In the genomic region with DNA sequence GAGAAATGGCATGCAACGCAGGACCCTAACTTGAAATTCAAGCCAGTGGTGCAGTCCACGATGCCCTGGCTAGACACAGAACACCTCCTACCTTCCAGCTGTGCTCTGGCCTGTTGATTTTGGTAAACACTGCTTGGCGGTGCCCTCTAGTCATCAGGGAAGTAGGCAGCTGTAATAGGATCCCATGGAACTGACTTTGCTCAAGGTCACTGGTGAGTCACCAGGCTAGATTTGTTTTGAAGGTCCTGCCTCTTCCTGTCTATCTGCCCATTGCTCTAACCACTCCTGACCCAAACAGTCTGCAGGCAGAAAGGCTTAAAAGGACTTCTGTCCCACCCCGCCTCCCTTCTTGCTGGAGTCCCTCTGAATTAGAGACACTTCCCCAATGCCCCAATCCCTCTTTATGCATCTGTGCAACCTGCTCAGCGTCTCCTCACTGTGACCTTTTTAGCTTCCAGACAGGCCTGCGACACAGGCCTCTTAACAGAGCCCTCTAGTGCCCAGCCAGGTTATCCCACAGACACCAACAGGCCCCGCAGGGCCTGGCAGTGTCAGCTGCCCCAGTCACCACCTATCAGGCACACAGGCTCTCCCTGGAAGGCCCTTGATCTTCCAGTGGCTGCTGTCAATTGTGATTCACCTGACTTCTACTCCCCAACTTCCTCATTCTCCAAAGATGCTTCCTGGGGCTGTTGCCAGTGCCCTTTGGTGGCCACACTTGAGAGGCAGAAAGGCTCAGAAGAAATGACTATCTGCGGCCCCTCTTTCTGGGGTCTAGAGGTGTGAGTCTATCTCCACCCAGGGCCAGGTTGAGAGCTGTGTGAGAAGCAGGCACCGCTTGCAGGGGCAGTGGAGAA, we compare ENCODE assay signal across 1 cellular context.
TF ChIP-seq lines count a peak whose summit lies in the region.

No MANE protein-coding gene starts in this region.

TF ChIP-seq in HepG2, 621 proteins besides CTCF, POLR2A, EP300 and RAD21 (continued from another document and continues in another):
- TF ChIP-seq YY1 (IDR thresholded peaks at IDR 0.05; ENCODE audit: insufficient read depth, insufficient replicate concordance, low read depth, low read length) (no peak), SIN3B (IDR thresholded peaks at IDR 0.05; ENCODE audit: low read length) (no peak; the same call in 1 of the 2 replicates), ZNF614 (CRISPR knock-in tag; IDR thresholded peaks at IDR 0.05; ENCODE audit: borderline replicate concordance) (peak; percentile 85; the same call in 1 of the 2 replicates), ZNF75D (CRISPR knock-in tag; IDR thresholded peaks at IDR 0.05; ENCODE audit: borderline replicate concordance) (no peak), ZNF468 (CRISPR knock-in tag; IDR thresholded peaks at IDR 0.05) (no peak), ZNF619 (CRISPR knock-in tag; IDR thresholded peaks at IDR 0.05) (no peak), ZNF224 (CRISPR knock-in tag; IDR thresholded peaks at IDR 0.05) (peak; percentile 50; the same call in 1 of the 2 replicates), ETV6 (CRISPR knock-in tag; conservative IDR thresholded peaks at IDR 0.05) (0 out of 2 replicates have a peak, but pooled peaks have one; percentile 13), STAT5B (CRISPR knock-in tag; IDR thresholded peaks at IDR 0.05) (0 out of 2 replicates have a peak, but pooled peaks have one; percentile 16), ZNF20 (CRISPR knock-in tag; IDR thresholded peaks at IDR 0.05) (no peak), TEAD2 (CRISPR knock-in tag; IDR thresholded peaks at IDR 0.05) (no peak), ZNF567 (CRISPR knock-in tag; IDR thresholded peaks at IDR 0.05; ENCODE audit: borderline replicate concordance) (0 out of 2 replicates have a peak, but pooled peaks have one; percentile 17), ZNF34 (CRISPR knock-in tag; IDR thresholded peaks at IDR 0.05; ENCODE audit: borderline replicate concordance) (no peak), EEA1 (CRISPR knock-in tag; IDR thresholded peaks at IDR 0.05; ENCODE audit: borderline replicate concordance) (no peak), HMGA1 (CRISPR knock-in tag; conservative IDR thresholded peaks at IDR 0.05) (no peak), NFATC3 (CRISPR knock-in tag; IDR thresholded peaks at IDR 0.05) (no peak), NFKB2 (CRISPR knock-in tag; IDR thresholded peaks at IDR 0.05; ENCODE audit: borderline replicate concordance) (no peak), NFE2 (CRISPR knock-in tag; IDR thresholded peaks at IDR 0.05) (no peak), ZSCAN9 (CRISPR knock-in tag; IDR thresholded peaks at IDR 0.05; ENCODE audit: borderline replicate concordance) (peak; percentile 97), TAF1 (CRISPR knock-in tag; IDR thresholded peaks at IDR 0.05) (0 out of 2 replicates have a peak, but pooled peaks have one; percentile 6), CBX5 (CRISPR knock-in tag; IDR thresholded peaks at IDR 0.05; ENCODE audit: borderline replicate concordance) (peak; percentile 91; the same call in 1 of the 2 replicates), HDAC6 (IDR thresholded peaks at IDR 0.05; ENCODE audit: low read depth, low read length) (no peak), FOXK2 (IDR thresholded peaks at IDR 0.05) (peak; percentile 97), ZNF143 (CRISPR knock-in tag; IDR thresholded peaks at IDR 0.05) (peak; percentile 56; the same call in 1 of the 2 replicates), NONO (IDR thresholded peaks at IDR 0.05) (no peak), NONO (CRISPR knock-in tag; conservative IDR thresholded peaks at IDR 0.05) (peak; percentile 87; the same call in 1 of the 2 replicates), SCMH1 (CRISPR knock-in tag; IDR thresholded peaks at IDR 0.05; ENCODE audit: borderline replicate concordance) (no peak), KDM6A (CRISPR knock-in tag; IDR thresholded peaks at IDR 0.05; ENCODE audit: low read depth) (peak; percentile 79), TCF7L2 (IDR thresholded peaks at IDR 0.05; ENCODE audit: low read depth, low read length) (no peak), ZNF260 (CRISPR knock-in tag; IDR thresholded peaks at IDR 0.05; ENCODE audit: borderline replicate concordance, low read depth) (no peak), ZNF350 (CRISPR knock-in tag; IDR thresholded peaks at IDR 0.05; ENCODE audit: borderline replicate concordance, low read depth) (peak; percentile 79; the same call in 1 of the 2 replicates), REXO4 (CRISPR knock-in tag; IDR thresholded peaks at IDR 0.05; ENCODE audit: borderline replicate concordance) (no peak), RARG (CRISPR knock-in tag; IDR thresholded peaks at IDR 0.05; ENCODE audit: low read depth) (no peak), MBNL3 (CRISPR knock-in tag; conservative IDR thresholded peaks at IDR 0.05) (no peak), FOSL2 (CRISPR knock-in tag; IDR thresholded peaks at IDR 0.05) (peak; percentile 99)
- TF ChIP-seq, protein P1, sequence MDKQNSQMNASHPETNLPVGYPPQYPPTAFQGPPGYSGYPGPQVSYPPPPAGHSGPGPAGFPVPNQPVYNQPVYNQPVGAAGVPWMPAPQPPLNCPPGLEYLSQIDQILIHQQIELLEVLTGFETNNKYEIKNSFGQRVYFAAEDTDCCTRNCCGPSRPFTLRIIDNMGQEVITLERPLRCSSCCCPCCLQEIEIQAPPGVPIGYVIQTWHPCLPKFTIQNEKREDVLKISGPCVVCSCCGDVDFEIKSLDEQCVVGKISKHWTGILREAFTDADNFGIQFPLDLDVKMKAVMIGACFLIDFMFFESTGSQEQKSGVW (CRISPR knock-in tag; IDR thresholded peaks at IDR 0.05; ENCODE audit: borderline replicate concordance), result no peak
- TF ChIP-seq, protein P2, sequence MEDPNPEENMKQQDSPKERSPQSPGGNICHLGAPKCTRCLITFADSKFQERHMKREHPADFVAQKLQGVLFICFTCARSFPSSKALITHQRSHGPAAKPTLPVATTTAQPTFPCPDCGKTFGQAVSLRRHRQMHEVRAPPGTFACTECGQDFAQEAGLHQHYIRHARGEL (CRISPR knock-in tag; IDR thresholded peaks at IDR 0.05), result no peak
- TF ChIP-seq, protein P3, sequence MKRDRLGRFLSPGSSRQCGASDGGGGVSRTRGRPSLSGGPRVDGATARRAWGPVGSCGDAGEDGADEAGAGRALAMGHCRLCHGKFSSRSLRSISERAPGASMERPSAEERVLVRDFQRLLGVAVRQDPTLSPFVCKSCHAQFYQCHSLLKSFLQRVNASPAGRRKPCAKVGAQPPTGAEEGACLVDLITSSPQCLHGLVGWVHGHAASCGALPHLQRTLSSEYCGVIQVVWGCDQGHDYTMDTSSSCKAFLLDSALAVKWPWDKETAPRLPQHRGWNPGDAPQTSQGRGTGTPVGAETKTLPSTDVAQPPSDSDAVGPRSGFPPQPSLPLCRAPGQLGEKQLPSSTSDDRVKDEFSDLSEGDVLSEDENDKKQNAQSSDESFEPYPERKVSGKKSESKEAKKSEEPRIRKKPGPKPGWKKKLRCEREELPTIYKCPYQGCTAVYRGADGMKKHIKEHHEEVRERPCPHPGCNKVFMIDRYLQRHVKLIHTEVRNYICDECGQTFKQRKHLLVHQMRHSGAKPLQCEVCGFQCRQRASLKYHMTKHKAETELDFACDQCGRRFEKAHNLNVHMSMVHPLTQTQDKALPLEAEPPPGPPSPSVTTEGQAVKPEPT (CRISPR knock-in tag; IDR thresholded peaks at IDR 0.05; ENCODE audit: low read depth), result peak; percentile 27; the same call in 1 of the 2 replicates
- TF ChIP-seq, protein P4, sequence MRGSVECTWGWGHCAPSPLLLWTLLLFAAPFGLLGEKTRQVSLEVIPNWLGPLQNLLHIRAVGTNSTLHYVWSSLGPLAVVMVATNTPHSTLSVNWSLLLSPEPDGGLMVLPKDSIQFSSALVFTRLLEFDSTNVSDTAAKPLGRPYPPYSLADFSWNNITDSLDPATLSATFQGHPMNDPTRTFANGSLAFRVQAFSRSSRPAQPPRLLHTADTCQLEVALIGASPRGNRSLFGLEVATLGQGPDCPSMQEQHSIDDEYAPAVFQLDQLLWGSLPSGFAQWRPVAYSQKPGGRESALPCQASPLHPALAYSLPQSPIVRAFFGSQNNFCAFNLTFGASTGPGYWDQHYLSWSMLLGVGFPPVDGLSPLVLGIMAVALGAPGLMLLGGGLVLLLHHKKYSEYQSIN (CRISPR knock-in tag; IDR thresholded peaks at IDR 0.05; ENCODE audit: borderline replicate concordance), result no peak
- TF ChIP-seq, protein P5, sequence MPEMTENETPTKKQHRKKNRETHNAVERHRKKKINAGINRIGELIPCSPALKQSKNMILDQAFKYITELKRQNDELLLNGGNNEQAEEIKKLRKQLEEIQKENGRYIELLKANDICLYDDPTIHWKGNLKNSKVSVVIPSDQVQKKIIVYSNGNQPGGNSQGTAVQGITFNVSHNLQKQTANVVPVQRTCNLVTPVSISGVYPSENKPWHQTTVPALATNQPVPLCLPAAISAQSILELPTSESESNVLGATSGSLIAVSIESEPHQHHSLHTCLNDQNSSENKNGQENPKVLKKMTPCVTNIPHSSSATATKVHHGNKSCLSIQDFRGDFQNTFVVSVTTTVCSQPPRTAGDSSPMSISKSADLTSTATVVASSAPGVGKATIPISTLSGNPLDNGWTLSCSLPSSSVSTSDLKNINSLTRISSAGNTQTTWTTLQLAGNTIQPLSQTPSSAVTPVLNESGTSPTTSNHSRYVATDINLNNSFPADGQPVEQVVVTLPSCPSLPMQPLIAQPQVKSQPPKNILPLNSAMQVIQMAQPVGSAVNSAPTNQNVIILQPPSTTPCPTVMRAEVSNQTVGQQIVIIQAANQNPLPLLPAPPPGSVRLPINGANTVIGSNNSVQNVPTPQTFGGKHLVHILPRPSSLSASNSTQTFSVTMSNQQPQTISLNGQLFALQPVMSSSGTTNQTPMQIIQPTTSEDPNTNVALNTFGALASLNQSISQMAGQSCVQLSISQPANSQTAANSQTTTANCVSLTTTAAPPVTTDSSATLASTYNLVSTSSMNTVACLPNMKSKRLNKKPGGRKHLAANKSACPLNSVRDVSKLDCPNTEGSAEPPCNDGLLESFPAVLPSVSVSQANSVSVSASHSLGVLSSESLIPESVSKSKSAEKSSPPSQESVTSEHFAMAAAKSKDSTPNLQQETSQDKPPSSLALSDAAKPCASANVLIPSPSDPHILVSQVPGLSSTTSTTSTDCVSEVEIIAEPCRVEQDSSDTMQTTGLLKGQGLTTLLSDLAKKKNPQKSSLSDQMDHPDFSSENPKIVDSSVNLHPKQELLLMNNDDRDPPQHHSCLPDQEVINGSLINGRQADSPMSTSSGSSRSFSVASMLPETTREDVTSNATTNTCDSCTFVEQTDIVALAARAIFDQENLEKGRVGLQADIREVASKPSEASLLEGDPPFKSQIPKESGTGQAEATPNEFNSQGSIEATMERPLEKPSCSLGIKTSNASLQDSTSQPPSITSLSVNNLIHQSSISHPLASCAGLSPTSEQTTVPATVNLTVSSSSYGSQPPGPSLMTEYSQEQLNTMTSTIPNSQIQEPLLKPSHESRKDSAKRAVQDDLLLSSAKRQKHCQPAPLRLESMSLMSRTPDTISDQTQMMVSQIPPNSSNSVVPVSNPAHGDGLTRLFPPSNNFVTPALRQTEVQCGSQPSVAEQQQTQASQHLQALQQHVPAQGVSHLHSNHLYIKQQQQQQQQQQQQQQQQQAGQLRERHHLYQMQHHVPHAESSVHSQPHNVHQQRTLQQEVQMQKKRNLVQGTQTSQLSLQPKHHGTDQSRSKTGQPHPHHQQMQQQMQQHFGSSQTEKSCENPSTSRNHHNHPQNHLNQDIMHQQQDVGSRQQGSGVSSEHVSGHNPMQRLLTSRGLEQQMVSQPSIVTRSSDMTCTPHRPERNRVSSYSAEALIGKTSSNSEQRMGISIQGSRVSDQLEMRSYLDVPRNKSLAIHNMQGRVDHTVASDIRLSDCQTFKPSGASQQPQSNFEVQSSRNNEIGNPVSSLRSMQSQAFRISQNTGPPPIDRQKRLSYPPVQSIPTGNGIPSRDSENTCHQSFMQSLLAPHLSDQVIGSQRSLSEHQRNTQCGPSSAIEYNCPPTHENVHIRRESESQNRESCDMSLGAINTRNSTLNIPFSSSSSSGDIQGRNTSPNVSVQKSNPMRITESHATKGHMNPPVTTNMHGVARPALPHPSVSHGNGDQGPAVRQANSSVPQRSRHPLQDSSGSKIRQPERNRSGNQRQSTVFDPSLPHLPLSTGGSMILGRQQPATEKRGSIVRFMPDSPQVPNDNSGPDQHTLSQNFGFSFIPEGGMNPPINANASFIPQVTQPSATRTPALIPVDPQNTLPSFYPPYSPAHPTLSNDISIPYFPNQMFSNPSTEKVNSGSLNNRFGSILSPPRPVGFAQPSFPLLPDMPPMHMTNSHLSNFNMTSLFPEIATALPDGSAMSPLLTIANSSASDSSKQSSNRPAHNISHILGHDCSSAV (CRISPR knock-in tag; IDR thresholded peaks at IDR 0.05; ENCODE audit: borderline replicate concordance), result no peak
- TF ChIP-seq, protein P6, sequence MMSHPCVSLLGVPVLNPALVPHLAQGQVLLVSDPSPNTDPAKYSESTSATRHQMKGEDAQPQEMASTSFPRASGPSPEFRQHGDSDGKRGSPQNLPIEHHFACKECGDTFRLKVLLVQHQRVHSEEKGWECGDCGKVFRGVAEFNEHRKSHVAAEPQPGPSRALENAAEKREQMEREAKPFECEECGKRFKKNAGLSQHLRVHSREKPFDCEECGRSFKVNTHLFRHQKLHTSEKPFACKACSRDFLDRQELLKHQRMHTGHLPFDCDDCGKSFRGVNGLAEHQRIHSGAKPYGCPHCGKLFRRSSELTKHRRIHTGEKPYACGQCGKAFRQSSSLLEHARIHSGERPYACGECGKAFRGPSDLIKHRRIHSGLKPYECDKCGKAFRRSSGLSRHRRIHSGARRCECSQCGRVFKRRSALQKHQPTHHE (CRISPR knock-in tag; IDR thresholded peaks at IDR 0.05; ENCODE audit: borderline replicate concordance), result no peak; the same call in 1 of the 2 replicates
- TF ChIP-seq, protein P7, sequence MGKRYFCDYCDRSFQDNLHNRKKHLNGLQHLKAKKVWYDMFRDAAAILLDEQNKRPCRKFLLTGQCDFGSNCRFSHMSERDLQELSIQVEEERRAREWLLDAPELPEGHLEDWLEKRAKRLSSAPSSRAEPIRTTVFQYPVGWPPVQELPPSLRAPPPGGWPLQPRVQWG (CRISPR knock-in tag; IDR thresholded peaks at IDR 0.05; ENCODE audit: borderline replicate concordance, low read depth), result no peak
- TF ChIP-seq, protein P8, sequence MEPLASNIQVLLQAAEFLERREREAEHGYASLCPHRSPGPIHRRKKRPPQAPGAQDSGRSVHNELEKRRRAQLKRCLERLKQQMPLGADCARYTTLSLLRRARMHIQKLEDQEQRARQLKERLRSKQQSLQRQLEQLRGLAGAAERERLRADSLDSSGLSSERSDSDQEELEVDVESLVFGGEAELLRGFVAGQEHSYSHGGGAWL (CRISPR knock-in tag; IDR thresholded peaks at IDR 0.05), result no peak
- TF ChIP-seq, protein P9, sequence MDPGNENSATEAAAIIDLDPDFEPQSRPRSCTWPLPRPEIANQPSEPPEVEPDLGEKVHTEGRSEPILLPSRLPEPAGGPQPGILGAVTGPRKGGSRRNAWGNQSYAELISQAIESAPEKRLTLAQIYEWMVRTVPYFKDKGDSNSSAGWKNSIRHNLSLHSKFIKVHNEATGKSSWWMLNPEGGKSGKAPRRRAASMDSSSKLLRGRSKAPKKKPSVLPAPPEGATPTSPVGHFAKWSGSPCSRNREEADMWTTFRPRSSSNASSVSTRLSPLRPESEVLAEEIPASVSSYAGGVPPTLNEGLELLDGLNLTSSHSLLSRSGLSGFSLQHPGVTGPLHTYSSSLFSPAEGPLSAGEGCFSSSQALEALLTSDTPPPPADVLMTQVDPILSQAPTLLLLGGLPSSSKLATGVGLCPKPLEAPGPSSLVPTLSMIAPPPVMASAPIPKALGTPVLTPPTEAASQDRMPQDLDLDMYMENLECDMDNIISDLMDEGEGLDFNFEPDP (CRISPR knock-in tag; conservative IDR thresholded peaks at IDR 0.05), result no peak
- TF ChIP-seq, protein P10, sequence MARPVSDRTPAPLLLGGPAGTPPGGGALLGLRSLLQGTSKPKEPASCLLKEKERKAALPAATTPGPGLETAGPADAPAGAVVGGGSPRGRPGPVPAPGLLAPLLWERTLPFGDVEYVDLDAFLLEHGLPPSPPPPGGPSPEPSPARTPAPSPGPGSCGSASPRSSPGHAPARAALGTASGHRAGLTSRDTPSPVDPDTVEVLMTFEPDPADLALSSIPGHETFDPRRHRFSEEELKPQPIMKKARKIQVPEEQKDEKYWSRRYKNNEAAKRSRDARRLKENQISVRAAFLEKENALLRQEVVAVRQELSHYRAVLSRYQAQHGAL (CRISPR knock-in tag; IDR thresholded peaks at IDR 0.05; ENCODE audit: not compliant biosample characterization), result no peak
